13 cellular contexts compared by ENCODE assay signal in the genomic region with DNA sequence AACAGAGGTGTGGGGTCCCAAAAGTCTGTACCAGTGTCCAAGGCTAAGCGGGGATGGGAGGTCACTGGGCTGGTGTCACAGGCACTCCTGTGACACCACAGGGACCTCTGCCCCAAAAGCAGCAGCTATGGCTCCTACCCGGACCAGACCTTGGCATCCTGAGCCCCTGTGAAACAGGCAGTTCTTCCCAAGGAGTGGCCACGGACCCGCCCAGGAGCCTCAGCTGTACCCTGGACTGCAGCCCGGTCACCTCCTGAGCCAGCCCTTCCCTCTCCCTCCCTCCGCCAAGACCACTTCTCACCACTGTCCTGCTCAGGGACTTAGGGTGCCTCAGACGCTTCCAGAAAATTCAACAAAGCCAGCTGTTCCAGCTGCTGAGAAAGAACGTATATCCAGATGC. TPM values are rescaled to one million over a fixed set of nuclear protein-coding genes. Genes with fewer than 3 reads are reported as not detected.
DNase-seq lines count a peak whose midpoint lies in the region; TF ChIP-seq lines count a peak whose summit lies in the region.
"Had no signal": no experiment of that assay in that cellular context is flagged by ENCODE, and none has a peak within 500 bp of the region (broad histone marks: within the 10 kb centered on the region; RNA-seq: fewer than 3 reads in every experiment).

No MANE protein-coding gene starts in this region.

- no TSS peak for BruUV-seq in Caco-2 (replicated peaks; lab: Mats Ljungman, UMichigan)

- no peak overlapping the region for H3K56ac ChIP-seq in H9 (ENCODE audit: insufficient read length, low read depth, low read length)

- no peak overlapping the region for H4K5ac ChIP-seq in H9 (ENCODE audit: insufficient read length, low read depth, low read length)

- no peak overlapping the region for H3K18ac ChIP-seq in H9 (ENCODE audit: insufficient read length, low read depth, low read length)

- H2BK12ac ChIP-seq in H9 (ENCODE audit: insufficient read length, low read depth, low read length) = no peak overlapping the region

- H3K27me3 ChIP-seq in H9 (ENCODE audit: insufficient read depth, low read length) = no peaks in the 10 kb centered on the region
- H3K27me3 ChIP-seq in endodermal cell (ENCODE audit: control insufficient read depth, insufficient read depth, low read length, poor library complexity, severe bottlenecking) = no peaks in the 10 kb centered on the region
- H3K27me3 ChIP-seq in testis = no peaks in the 10 kb centered on the region
- H3K27me3 ChIP-seq in Caco-2 (replicated peaks; ENCODE audit: control insufficient read depth, insufficient read depth, low read length) = no peaks in the 10 kb centered on the region
- H3K27me3 ChIP-seq: BLaER1 treated with 17β-estradiol and CSF1 and Interleukin-3, amounts not matched to agents 10 nM and 100 nM had no signal

- H4K91ac ChIP-seq in H9 (ENCODE audit: insufficient read length, low read depth, low read length) = no peak overlapping the region

- no peaks in the 10 kb centered on the region for H3K79me2 ChIP-seq in H9 (ENCODE audit: insufficient read depth, low read length)

- TF ChIP-seq CTCF in H9 (conservative IDR thresholded peaks at IDR 0.05) (no peak), endodermal cell (conservative IDR thresholded peaks at IDR 0.05) (no peak), nephron progenitor cell (IDR thresholded peaks at IDR 0.05) (no peak), testis (IDR thresholded peaks at IDR 0.05) (no peak), Caco-2 (IDR thresholded peaks at IDR 0.05; ENCODE audit: insufficient read depth in 1 of 2, low read depth in 1 of 2, low read length in 1 of 2, severe bottlenecking in 1 of 2, unreplicated experiment in 1 of 2) (no peak)

- no peak overlapping the region for H3K9ac ChIP-seq in H9 (ENCODE audit: extremely low read depth, insufficient read length, low read length)
- H3K9ac ChIP-seq in endodermal cell (ENCODE audit: extremely low read depth, low read length, poor library complexity, severe bottlenecking) = no peak overlapping the region
- H3K9ac ChIP-seq: BLaER1 treated with 17β-estradiol and CSF1 and Interleukin-3, amounts not matched to agents 10 nM and 100 nM; GM23248 had no signal

- no CpG with 5 or more reads among the region's 8 CpGs for WGBS in H9 (ENCODE audit: extremely low coverage, insufficient read length, low lambda C conversion rate)
- WGBS in endodermal cell (ENCODE audit: insufficient coverage in 1 of 2, insufficient read length in 1 of 2), 2 experiments = 93% methylated on average over 6 to 7 of the region's 8 CpGs
- 56 to 86% methylated on average over 5 to 8 of the region's 8 CpGs for WGBS in testis, 2 donors

- no peak overlapping the region for H2BK120ac ChIP-seq in H9 (ENCODE audit: low read depth, low read length, poor library complexity, severe bottlenecking)

- H4K20me1 ChIP-seq in H9 (ENCODE audit: control insufficient read depth, insufficient read depth, insufficient read length) = no peaks in the 10 kb centered on the region
- H4K20me1 ChIP-seq: BLaER1 treated with 17β-estradiol and CSF1 and Interleukin-3, amounts not matched to agents 10 nM and 100 nM had no signal

- no peak overlapping the region for H2AK5ac ChIP-seq in H9 (ENCODE audit: insufficient read length, low read length)

- H3K27ac Mint-ChIP-seq in H9 (no peak overlapping the region), endodermal cell (no peak overlapping the region), nephron progenitor cell (peak overlapping the region; percentile 59), Caco-2 (ENCODE audit: unreplicated experiment) (no peak overlapping the region)
- H3K27ac Mint-ChIP-seq: B cell; CD8-positive, alpha-beta T cell had no signal

- CTCF ChIA-PET in Caco-2 (lab: Charles Lee) = no interaction called here

- H3K9me3 ChIP-seq in H9 (ENCODE audit: control insufficient read depth, low read depth, low read length) (no peaks in the 10 kb centered on the region), endodermal cell (ENCODE audit: control insufficient read depth, low read length) (no peaks in the 10 kb centered on the region), testis (no peaks in the 10 kb centered on the region), Caco-2 (no peaks in the 10 kb centered on the region)
- H3K9me3 ChIP-seq: BLaER1 treated with 17β-estradiol and CSF1 and Interleukin-3, amounts not matched to agents 10 nM and 100 nM had no signal

- DNase-seq in H9 (peak; percentile 28), endodermal cell (peak; percentile 40), nephron progenitor cell (no peak), testis (peak; percentile 50), Caco-2 (no peak), NCI-H446 treated with DMSO at 0.1 percent for 48 hours (lab: John Stamatoyannopoulos, UW) (no peak)
- no peak for DNase-seq in activated CD4-positive, alpha-beta T cell treated with anti-CD3 and anti-CD28 coated beads for 48 hours
- DNase-seq: CD8-positive, alpha-beta T cell; DMS 273 treated with DMSO at 0.1 percent for 48 hours; DMS53; GM23248 had no signal

- intact Hi-C loops in testis (cut with DNase I; ENCODE audit: low total_unique reads) = no loop called here
- intact Hi-C loops in Caco-2 (cut with micrococcal nuclease; ENCODE audit: unreplicated experiment) = no loop called here

- H3K4me3 Mint-ChIP-seq in H9 = no peak overlapping the region
- H3K4me3 Mint-ChIP-seq in endodermal cell = no peak overlapping the region
- no peak overlapping the region for H3K4me3 Mint-ChIP-seq in nephron progenitor cell
- no peak overlapping the region for H3K4me3 Mint-ChIP-seq in Caco-2 (ENCODE audit: unreplicated experiment)
- H3K4me3 Mint-ChIP-seq: B cell; CD8-positive, alpha-beta T cell had no signal

- H2BK20ac ChIP-seq in H9 (ENCODE audit: low read depth, low read length, poor library complexity, severe bottlenecking) = no peak overlapping the region

- H3K14ac ChIP-seq in H9 (ENCODE audit: insufficient read depth, low read length) = no peak overlapping the region

- H2AFZ ChIP-seq in H9 (ENCODE audit: low read length) = no peak overlapping the region
- H2AFZ ChIP-seq: GM23248 had no signal

- peaks cover 2 to 9% (median 3%) of the 10 kb centered on the region in 3 experiments; a peak in 3 of 7 replicates for H3K36me3 Mint-ChIP-seq in H9 (ENCODE audit: insufficient read depth in 1 of 3, low read depth in 3 of 3)
- H3K36me3 Mint-ChIP-seq in endodermal cell (ENCODE audit: low read depth) = no peaks in the 10 kb centered on the region
- H3K36me3 Mint-ChIP-seq in nephron progenitor cell (ENCODE audit: low read depth) = no peaks in the 10 kb centered on the region
- no peaks in the 10 kb centered on the region for H3K36me3 Mint-ChIP-seq in Caco-2 (ENCODE audit: insufficient read depth, unreplicated experiment)

- H3K4me1 ChIP-seq in H9 (ENCODE audit: insufficient read depth, low read length) = no peaks in the 10 kb centered on the region
- H3K4me1 ChIP-seq in endodermal cell (ENCODE audit: control insufficient read depth, insufficient read depth, low read length) = no peaks in the 10 kb centered on the region
- no peaks in the 10 kb centered on the region for H3K4me1 ChIP-seq in testis
- H3K4me1 ChIP-seq in Caco-2 = no peaks in the 10 kb centered on the region

- no peak overlapping the region for H2BK15ac ChIP-seq in H9 (ENCODE audit: low read depth, low read length)

- H3K4me2 ChIP-seq in H9 (ENCODE audit: insufficient read depth, insufficient read length, low read length) = no peak overlapping the region
- H3K4me2 ChIP-seq: BLaER1 treated with 17β-estradiol and CSF1 and Interleukin-3, amounts not matched to agents 10 nM and 100 nM had no signal

- H3K4me3 ChIP-seq in endodermal cell (ENCODE audit: low read length) (no peak overlapping the region), testis (no peak overlapping the region), Caco-2 (ENCODE audit: low read depth, low read length) (no peak overlapping the region)
- H3K4me3 ChIP-seq: BLaER1 treated with 17β-estradiol and CSF1 and Interleukin-3, amounts not matched to agents 10 nM and 100 nM; GM23248 had no signal

- no peak overlapping the region for H3K4ac ChIP-seq in H9 (ENCODE audit: low read depth, low read length)

- no peaks in the 10 kb centered on the region for H3K79me1 ChIP-seq in H9 (ENCODE audit: insufficient read depth, low read depth, low read length, poor library complexity, severe bottlenecking)

- no peak for TF ChIP-seq POLR2A in testis (IDR thresholded peaks at IDR 0.05)

- H3K27me3 Mint-ChIP-seq in H9 (ENCODE audit: low read depth) (no peaks in the 10 kb centered on the region), endodermal cell (ENCODE audit: insufficient read depth) (no peaks in the 10 kb centered on the region), nephron progenitor cell (ENCODE audit: low read depth, poor library complexity) (peaks cover 7% of the 10 kb centered on the region), Caco-2 (ENCODE audit: insufficient read depth, unreplicated experiment) (no peaks in the 10 kb centered on the region)
- H3K27me3 Mint-ChIP-seq: B cell had no signal

- no peak overlapping the region for H3K27ac ChIP-seq in H9 (ENCODE audit: insufficient read length, low read depth, low read length)
- no peak overlapping the region for H3K27ac ChIP-seq in endodermal cell (ENCODE audit: low read depth, low read length)
- no peak overlapping the region for H3K27ac ChIP-seq in testis
- H3K27ac ChIP-seq: BLaER1 treated with 17β-estradiol and CSF1 and Interleukin-3, amounts not matched to agents 10 nM and 100 nM; GM23248 had no signal

- H3K23ac ChIP-seq in H9 (ENCODE audit: insufficient read length, low read depth, low read length) = no peak overlapping the region

- no peak overlapping the region for H2BK5ac ChIP-seq in H9 (ENCODE audit: insufficient read length, low read length)

- peaks cover 4% of the 10 kb centered on the region for H3K23me2 ChIP-seq in H9 (ENCODE audit: insufficient read length, low read depth, low read length, poor library complexity, severe bottlenecking)

- no peak overlapping the region for H3T11ph ChIP-seq in H9 (ENCODE audit: low read length)

- H3K36me3 ChIP-seq in endodermal cell (ENCODE audit: control insufficient read depth, insufficient read depth, low read length) = no peaks in the 10 kb centered on the region
- H3K36me3 ChIP-seq in testis (ENCODE audit: low read depth, missing control alignments) = no peaks in the 10 kb centered on the region
- H3K36me3 ChIP-seq in Caco-2 (ENCODE audit: control insufficient read depth, insufficient read depth, low read length) = no peaks in the 10 kb centered on the region

- peaks cover 1 to 2% of the 10 kb centered on the region in 2 experiments; a peak in 3 of 5 replicates for H3K9me3 Mint-ChIP-seq in H9
- no peaks in the 10 kb centered on the region for H3K9me3 Mint-ChIP-seq in endodermal cell
- H3K9me3 Mint-ChIP-seq in nephron progenitor cell = peaks cover 7% of the 10 kb centered on the region
- H3K9me3 Mint-ChIP-seq in Caco-2 (ENCODE audit: unreplicated experiment) = no peaks in the 10 kb centered on the region
- H3K9me3 Mint-ChIP-seq: CD8-positive, alpha-beta T cell had no signal

- POLR2A ChIA-PET in Caco-2 (lab: Charles Lee) = no interaction called here

- peaks cover 1% of the 10 kb centered on the region in 2 experiments; a peak in 1 of 4 replicates for H3K4me1 Mint-ChIP-seq in H9
- peaks cover 1% of the 10 kb centered on the region for H3K4me1 Mint-ChIP-seq in endodermal cell
- H3K4me1 Mint-ChIP-seq in nephron progenitor cell = peaks cover 13% of the 10 kb centered on the region
- no peaks in the 10 kb centered on the region for H3K4me1 Mint-ChIP-seq in Caco-2 (ENCODE audit: low read depth, unreplicated experiment)
- H3K4me1 Mint-ChIP-seq: B cell had no signal

- H4K8ac ChIP-seq in H9 (replicated peaks; ENCODE audit: insufficient read length, low read depth, low read length) = no peak overlapping the region

RNA-seq across cellular contexts. Expression of a gene that starts 13.8 kb away (rescaled TPM):
- total RNA-seq in H9 (2021) (43.0 and 45.7 TPM in 2 replicates), endodermal cell (10 to 100 TPM; 74.5 to 75.9 TPM), testis (10 to 100 TPM; 37.2 to 37.7 TPM), Caco-2 (2022) (28.4 and 32.8 TPM in 2 replicates)
- 72.1 TPM for polyA plus RNA-seq in endodermal cell (2013, experiment 1 of 2)
- polyA plus RNA-seq in endodermal cell (2013, experiment 2 of 2) = 66.8 TPM
- 61.6 TPM for polyA plus RNA-seq in testis (ENCODE audit: insufficient read depth, low read depth, low replicate concordance)

RNA-seq across cellular contexts. Expression of a gene that starts 33.0 kb away (rescaled TPM):
- 6.4 and 6.7 TPM in 2 replicates for total RNA-seq in H9 (2021)
- 1 to 10 TPM; 3.8 to 6.3 TPM for total RNA-seq in endodermal cell
- 5.4 TPM for polyA plus RNA-seq in endodermal cell (2013, experiment 1 of 2)
- 5.2 TPM for polyA plus RNA-seq in endodermal cell (2013, experiment 2 of 2)
- 10 to 100 TPM; 19.7 to 21.6 TPM for total RNA-seq in testis
- polyA plus RNA-seq in testis (ENCODE audit: insufficient read depth, low read depth, low replicate concordance) = 18.5 TPM
- total RNA-seq in Caco-2 (2022) = 1.4 and 1.9 TPM in 2 replicates

RNA-seq across cellular contexts. Expression of a gene that starts 56.4 kb away (rescaled TPM):
- 0.09 TPM in 1 of 2 replicates, not detected in the other for total RNA-seq in H9 (2021)
- not detected for total RNA-seq in endodermal cell
- not detected for polyA plus RNA-seq in endodermal cell (2013, experiment 1 of 2)
- polyA plus RNA-seq in endodermal cell (2013, experiment 2 of 2) = not detected
- 10 to 100 TPM in 1 of 2 donors, 1 to 10 TPM in 1; 5.0 to 15.2 TPM for total RNA-seq in testis
- polyA plus RNA-seq in testis (ENCODE audit: insufficient read depth, low read depth, low replicate concordance) = 2.5 TPM
- total RNA-seq in Caco-2 (2022) = 0.23 TPM in 1 of 2 replicates, not detected in the other
- total RNA-seq: GM23248 had no signal
- polyA plus RNA-seq: GM23248 had no signal

RNA-seq across cellular contexts. Expression of a gene that starts 58.9 kb away (rescaled TPM):
- total RNA-seq in H9 (2021) = 23.5 and 24.2 TPM in 2 replicates
- 10 to 100 TPM; 21.8 to 34.3 TPM for total RNA-seq in endodermal cell
- polyA plus RNA-seq in endodermal cell (2013, experiment 1 of 2) = 47.8 TPM
- 49.2 TPM for polyA plus RNA-seq in endodermal cell (2013, experiment 2 of 2)
- total RNA-seq in testis = 10 to 100 TPM; 13.1 to 16.1 TPM
- 46.7 TPM for polyA plus RNA-seq in testis (ENCODE audit: insufficient read depth, low read depth, low replicate concordance)
- 12.5 and 12.8 TPM in 2 replicates for total RNA-seq in Caco-2 (2022)

Comparison
In these comparisons a context has a peak if more than half of its experiments do, and no peak if none do; other contexts are left out.
1. DNase-seq: peak in H9 (single experiment), endodermal cell (single experiment) and testis (single experiment); none in nephron progenitor cell (single experiment), Caco-2 (0 of 2), activated CD4-positive, alpha-beta T cell treated with anti-CD3 and anti-CD28 coated beads for 48 hours (single experiment) and NCI-H446 treated with DMSO at 0.1 percent for 48 hours (single experiment).